In the genomic region with DNA sequence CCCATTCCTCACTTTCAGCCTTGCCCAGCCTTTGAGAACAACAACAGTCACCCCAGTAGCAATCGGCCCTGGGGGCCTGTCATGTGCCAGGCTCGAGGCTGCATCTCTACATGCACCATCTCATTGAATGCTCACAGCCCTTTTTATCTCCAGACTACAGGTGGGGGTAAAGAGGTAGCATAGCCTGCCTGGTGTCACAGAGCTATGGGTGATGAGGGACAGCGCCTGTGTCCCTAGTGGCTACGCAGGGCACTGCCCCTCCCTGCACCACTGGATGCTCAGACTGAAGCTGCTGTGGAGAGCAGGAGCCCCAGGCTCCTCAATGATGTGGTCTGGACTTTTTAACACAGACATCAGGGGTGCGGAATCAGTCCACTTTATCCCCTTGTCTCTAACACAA, we compare ENCODE assay signal across 9 cellular contexts. TPM values are rescaled to one million over a fixed set of nuclear protein-coding genes. Genes with fewer than 3 reads are reported as not detected.
A peak's percentile ranks its signal among the peaks of the same experiment; 100 is the strongest.
DNase-seq lines count a peak whose midpoint lies in the region; ATAC-seq and TF ChIP-seq lines count a peak whose summit lies in the region.
"Had no signal": no experiment of that assay in that cellular context is flagged by ENCODE, and none has a peak within 500 bp of the region (broad histone marks: within the 10 kb centered on the region; RNA-seq: fewer than 3 reads in every experiment).

No MANE protein-coding gene starts in this region.

- no peak overlapping the region for H3K4me2 ChIP-seq in Loucy (ENCODE audit: low read depth, low read length, poor library complexity, severe bottlenecking)
- H3K4me2 ChIP-seq in parathyroid adenoma (ENCODE audit: low read length) = no peak overlapping the region
- no peak overlapping the region for H3K4me2 ChIP-seq in GM23248 (ENCODE audit: unreplicated experiment)

- no peaks in the 10 kb centered on the region for H4K20me1 ChIP-seq in Loucy (ENCODE audit: insufficient read depth, low read length, poor library complexity, severe bottlenecking)
- H4K20me1 ChIP-seq in GM23248 (ENCODE audit: insufficient read depth) = no peaks in the 10 kb centered on the region

- no peak overlapping the region for H3K4me3 ChIP-seq in Loucy (ENCODE audit: low read length, poor library complexity, severe bottlenecking)
- no peak overlapping the region for H3K4me3 ChIP-seq in parathyroid adenoma (ENCODE audit: low read depth, low read length)
- H3K4me3 ChIP-seq in GM23248 = no peak overlapping the region
- H3K4me3 ChIP-seq: adrenal gland had no signal

- H3K9me3 ChIP-seq in Loucy (ENCODE audit: insufficient read depth, low read depth, low read length) (no peaks in the 10 kb centered on the region), parathyroid adenoma (ENCODE audit: control insufficient read depth, low read length) (no peaks in the 10 kb centered on the region), GM23248 (ENCODE audit: low read depth) (no peaks in the 10 kb centered on the region)
- H3K9me3 ChIP-seq: adrenal gland had no signal

- H3F3A ChIP-seq in Loucy (ENCODE audit: low read depth) = no peaks in the 10 kb centered on the region
- peaks cover 6% of the 10 kb centered on the region; the same call in 1 of the 2 replicates for H3F3A ChIP-seq in GM23248 (ENCODE audit: insufficient read depth)

- H3K27me3 ChIP-seq in Loucy (ENCODE audit: insufficient read depth, low read length, poor library complexity, severe bottlenecking) (peaks cover 5% of the 10 kb centered on the region), parathyroid adenoma (ENCODE audit: control insufficient read depth, insufficient read depth, low read length) (no peaks in the 10 kb centered on the region), GM23248 (replicated peaks; ENCODE audit: insufficient read depth) (no peaks in the 10 kb centered on the region)
- H3K27me3 ChIP-seq: adrenal gland had no signal

- no peak overlapping the region for H3K9ac ChIP-seq in Loucy (ENCODE audit: low read depth, low read length, poor library complexity, severe bottlenecking)
- no peak overlapping the region for H3K9ac ChIP-seq in parathyroid adenoma
- H3K9ac ChIP-seq in GM23248 = no peak overlapping the region

- H3K9me2 ChIP-seq in Loucy (replicated peaks; ENCODE audit: low read depth, low read length) (no peaks in the 10 kb centered on the region), GM23248 (ENCODE audit: insufficient read depth) (no peaks in the 10 kb centered on the region)

- H3K36me3 ChIP-seq in Loucy (ENCODE audit: insufficient read depth, low read length) (no peaks in the 10 kb centered on the region), parathyroid adenoma (ENCODE audit: control insufficient read depth, insufficient read depth, low read length) (no peaks in the 10 kb centered on the region), GM23248 (ENCODE audit: low read depth) (no peaks in the 10 kb centered on the region)
- H3K36me3 ChIP-seq: adrenal gland had no signal

- peak; percentile 21 for DNase-seq in NCI-H1436 (lab: John Stamatoyannopoulos, UW)
- no peak for DNase-seq in NCI-H1436 treated with DMSO at 0.1 percent for 48 hours (lab: John Stamatoyannopoulos, UW)
- peak; percentile 69 for DNase-seq in ecto neural progenitor cell (ENCODE audit: low spot score)
- no peak for DNase-seq in GM23248
- DNase-seq in AG20443 (ENCODE audit: low spot score) = no peak

- ATAC-seq in HG03280 (IDR thresholded peaks at IDR 0.05; ENCODE audit: unreplicated experiment) = no peak

- H3K79me2 ChIP-seq in Loucy (ENCODE audit: insufficient read depth, low read length) (no peaks in the 10 kb centered on the region), parathyroid adenoma (no peaks in the 10 kb centered on the region), GM23248 (ENCODE audit: insufficient read depth) (no peaks in the 10 kb centered on the region)

- no peak overlapping the region for H2AFZ ChIP-seq in Loucy (ENCODE audit: low read length)
- no peak overlapping the region for H2AFZ ChIP-seq in parathyroid adenoma
- no peak overlapping the region for H2AFZ ChIP-seq in GM23248

- 81 to 84% methylated on average over 5 of the region's 5 CpGs for WGBS in GM23248 (ENCODE audit: low coverage in 1 of 2, low lambda C conversion rate in 2 of 2, missing lambda C conversion rate in 2 of 2), 2 experiments

- in situ Hi-C loops in GM23248 (cut with MboI) = no loop called here

- H3K4me1 ChIP-seq in Loucy (ENCODE audit: insufficient read depth, low read length, poor library complexity, severe bottlenecking) (no peaks in the 10 kb centered on the region), parathyroid adenoma (no peaks in the 10 kb centered on the region), GM23248 (ENCODE audit: insufficient read depth) (peaks cover 16% of the 10 kb centered on the region)
- H3K4me1 ChIP-seq: adrenal gland had no signal

- TF ChIP-seq CTCF in Loucy (conservative IDR thresholded peaks at IDR 0.05; ENCODE audit: low read length) (peak; percentile 69), parathyroid adenoma (IDR thresholded peaks at IDR 0.05) (peak; percentile 47)

- H3K27ac ChIP-seq in parathyroid adenoma (no peak overlapping the region), GM23248 (no peak overlapping the region)
- H3K27ac ChIP-seq: adrenal gland had no signal

RNA-seq across cellular contexts. Expression of gene CAMK2A, which starts 2.8 kb away (rescaled TPM):
- total RNA-seq in GM23248 (2014; rRNA removed; shearing (Covaris generic)) = 0.43 and 0.51 TPM in 2 replicates
- not detected in 2 replicates for polyA plus RNA-seq in GM23248 (2016; fragmentation: Nextera tagmentation; extraction: Ambion mirVana)

RNA-seq across cellular contexts. Expression of gene ARSI, which starts 15.9 kb away (rescaled TPM):
- 4.2 and 4.3 TPM in 2 replicates for total RNA-seq in GM23248 (2014; rRNA removed; shearing (Covaris generic))
- polyA plus RNA-seq in GM23248 (2016; fragmentation: Nextera tagmentation; extraction: Ambion mirVana) = 0.72 and 1.0 TPM in 2 replicates

Comparison
In these comparisons a context has a peak if more than half of its experiments do, and no peak if none do; other contexts are left out.
1. DNase-seq: peak in NCI-H1436 (single experiment) and ecto neural progenitor cell (single experiment); none in NCI-H1436 treated with DMSO at 0.1 percent for 48 hours (single experiment), GM23248 (single experiment) and AG20443 (single experiment).